ENCODE assay signal across 1 cellular context in genomic region chr2:60533114-60534033, GRCh38.
TF ChIP-seq lines count a peak whose summit lies in the region.

No MANE protein-coding gene starts in this region.

TF ChIP-seq in H1, 55 proteins besides CTCF, POLR2A, EP300 and RAD21 (continued from another document):
- TF ChIP-seq POLR2AphosphoS5 (IDR thresholded peaks at IDR 0.05; ENCODE audit: low read depth, low read length) (no peak), SIN3A (conservative IDR thresholded peaks at IDR 0.05 in 1 of 2, IDR thresholded peaks at IDR 0.05 in 1 of 2; ENCODE audit: low read depth in 1 of 2, low read length in 2 of 2) (no peak), BRCA1 (IDR thresholded peaks at IDR 0.05; ENCODE audit: low read depth, low read length) (no peak), JUN (IDR thresholded peaks at IDR 0.05; ENCODE audit: low read depth, low read length) (no peak), TBP (IDR thresholded peaks at IDR 0.05; ENCODE audit: low read depth, low read length) (no peak), EZH2 (IDR thresholded peaks at IDR 0.05; ENCODE audit: low read depth, low read length, severe bottlenecking) (no peak), RNF2 (IDR thresholded peaks at IDR 0.05; ENCODE audit: borderline replicate concordance, low read depth, low read length, missing control alignments, poor library complexity, severe bottlenecking) (no peak), TCF12 (IDR thresholded peaks at IDR 0.05; ENCODE audit: low read depth, low read length) (no peak)
